Comparison of ENCODE assay signal across 21 cellular contexts in the genomic region with DNA sequence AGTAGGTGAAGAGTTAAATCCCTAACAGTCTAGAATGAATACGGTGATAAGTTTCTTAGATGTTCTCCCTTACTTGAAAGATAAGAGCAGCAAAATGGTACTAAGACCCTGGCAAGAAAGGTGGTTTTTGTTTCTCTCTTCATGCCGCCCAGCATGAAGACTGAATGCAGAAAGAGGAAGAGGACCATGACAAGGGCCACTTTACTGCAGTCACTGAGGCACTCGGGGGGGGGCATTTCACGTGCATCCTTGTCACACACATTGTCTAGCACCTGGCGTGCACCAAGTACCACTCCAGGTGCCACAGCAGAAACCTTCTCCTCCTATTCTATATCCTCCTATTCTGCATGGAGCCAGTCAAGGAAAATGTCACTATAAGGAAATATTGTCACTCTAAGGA.
"Had no signal": no experiment of that assay in that cellular context is flagged by ENCODE, and none has a peak within 500 bp of the region (broad histone marks: within the 10 kb centered on the region; RNA-seq: fewer than 3 reads in every experiment).

No MANE protein-coding gene starts in this region.

- FAIRE-seq: colon had no signal

- H3K4me3 Mint-ChIP-seq: dendritic cell treated with granulocyte-macrophage colony-stimulating factor and Interleukin-4, amounts not matched to agents 40 ng/mL and 50 ng/mL, for 4 days; effector memory CD8-positive, alpha-beta T cell; naive thymus-derived CD8-positive, alpha-beta T cell; neural crest cell; stimulated activated naive B cell treated with anti-CD40 and anti-IgM and Interleukin-4, amounts not matched to agents 10 μg/mL and 1 μg/mL and 100 μg/mL, for 72 hours; stimulated activated naive CD8-positive, alpha-beta T cell treated with anti-CD3 and anti-CD28 coated beads, Interleukin-15, amount 100 ng/mL, for 72 hours had no signal

- DNase-seq: effector memory CD8-positive, alpha-beta T cell; esophagus squamous epithelium; foreskin fibroblast; head of caudate nucleus; hippocampal formation; mammary epithelial cell; mucosa of descending colon; naive thymus-derived CD8-positive, alpha-beta T cell; sigmoid colon; stimulated activated CD4-positive, alpha-beta T cell treated with anti-CD3 and anti-CD28 coated beads, Interleukin-2, amount 100 ng/mL, for 24 hours; stimulated activated CD4-positive, alpha-beta T cell treated with anti-CD3 and anti-CD28 coated beads, Interleukin-4, amount 100 ng/mL, for 4 hours; stimulated activated naive B cell treated with anti-CD40 and anti-IgM and Interleukin-4, amounts not matched to agents 10 μg/mL and 1 μg/mL and 100 μg/mL, for 72 hours; stimulated activated naive CD8-positive, alpha-beta T cell treated with anti-CD3 and anti-CD28 coated beads, Interleukin-15, amount 100 ng/mL, for 72 hours; testis had no signal

- ATAC-seq: effector memory CD8-positive, alpha-beta T cell; mucosa of descending colon; naive thymus-derived CD8-positive, alpha-beta T cell; stimulated activated naive B cell treated with anti-CD40 and anti-IgM and Interleukin-4, amounts not matched to agents 10 μg/mL and 1 μg/mL and 100 μg/mL, for 72 hours; stimulated activated naive CD8-positive, alpha-beta T cell treated with anti-CD3 and anti-CD28 coated beads, Interleukin-15, amount 100 ng/mL, for 72 hours; upper lobe of right lung had no signal

- H3K27me3 ChIP-seq: esophagus squamous epithelium, right atrium auricular region, sigmoid colon, testis, tibial nerve, upper lobe of right lung had no signal

- H3K27me3 Mint-ChIP-seq: dendritic cell treated with granulocyte-macrophage colony-stimulating factor and Interleukin-4, amounts not matched to agents 40 ng/mL and 50 ng/mL, for 4 days; effector memory CD8-positive, alpha-beta T cell; naive thymus-derived CD8-positive, alpha-beta T cell; stimulated activated naive B cell treated with anti-CD40 and anti-IgM and Interleukin-4, amounts not matched to agents 10 μg/mL and 1 μg/mL and 100 μg/mL, for 72 hours; stimulated activated naive CD8-positive, alpha-beta T cell treated with anti-CD3 and anti-CD28 coated beads, Interleukin-15, amount 100 ng/mL, for 72 hours had no signal

- H3K36me3 ChIP-seq: esophagus squamous epithelium, right atrium auricular region, sigmoid colon, tibial nerve, upper lobe of right lung had no signal

- H3K9me3 ChIP-seq: esophagus squamous epithelium, mucosa of descending colon, right atrium auricular region, sigmoid colon, testis, tibial nerve, upper lobe of right lung had no signal

- H3K27ac Mint-ChIP-seq: dendritic cell treated with granulocyte-macrophage colony-stimulating factor and Interleukin-4, amounts not matched to agents 40 ng/mL and 50 ng/mL, for 4 days; stimulated activated naive B cell treated with anti-CD40 and anti-IgM and Interleukin-4, amounts not matched to agents 10 μg/mL and 1 μg/mL and 100 μg/mL, for 72 hours had no signal

- H3K36me3 Mint-ChIP-seq: naive thymus-derived CD8-positive, alpha-beta T cell; stimulated activated naive B cell treated with anti-CD40 and anti-IgM and Interleukin-4, amounts not matched to agents 10 μg/mL and 1 μg/mL and 100 μg/mL, for 72 hours had no signal

- H3K4me3 ChIP-seq: esophagus squamous epithelium, mucosa of descending colon, right atrium auricular region, sigmoid colon, skin epidermis, testis, tibial nerve, upper lobe of right lung had no signal

- H3K9me3 Mint-ChIP-seq: dendritic cell treated with granulocyte-macrophage colony-stimulating factor and Interleukin-4, amounts not matched to agents 40 ng/mL and 50 ng/mL, for 4 days; effector memory CD8-positive, alpha-beta T cell; naive thymus-derived CD8-positive, alpha-beta T cell; neural crest cell; stimulated activated naive B cell treated with anti-CD40 and anti-IgM and Interleukin-4, amounts not matched to agents 10 μg/mL and 1 μg/mL and 100 μg/mL, for 72 hours; stimulated activated naive CD8-positive, alpha-beta T cell treated with anti-CD3 and anti-CD28 coated beads, Interleukin-15, amount 100 ng/mL, for 72 hours had no signal
